In genomic region chr1:223738465-223739365, GRCh38 we compare ENCODE assay signal across 12 cellular contexts. TPM values are rescaled to one million over a fixed set of nuclear protein-coding genes. Genes with fewer than 3 reads are reported as not detected.
A peak's percentile ranks its signal among the peaks of the same experiment; 100 is the strongest.
DNase-seq lines count a peak whose midpoint lies in the region; ATAC-seq, FAIRE-seq and TF ChIP-seq lines count a peak whose summit lies in the region.
"Had no signal": no experiment of that assay in that cellular context is flagged by ENCODE, and none has a peak within 500 bp of the region (broad histone marks: within the 10 kb centered on the region; RNA-seq: fewer than 3 reads in every experiment).

No MANE protein-coding gene starts in this region.

- no peak for TF ChIP-seq POLR2A in suprapubic skin (IDR thresholded peaks at IDR 0.05)

- H3K9me3 Mint-ChIP-seq in activated CD4-positive, alpha-beta memory T cell treated with anti-CD3 and anti-CD28 coated beads for 36 hours, result no peaks in the 10 kb centered on the region

- peak overlapping the region; percentile 2 for H3K27ac ChIP-seq in suprapubic skin

- TF ChIP-seq CTCF in bronchial epithelial cell (IDR thresholded peaks at IDR 0.05; ENCODE audit: insufficient read depth, low read length, severe bottlenecking) (no peak), suprapubic skin (IDR thresholded peaks at IDR 0.05) (no peak)

- ATAC-seq in GM21723 (IDR thresholded peaks at IDR 0.05; ENCODE audit: unreplicated experiment), result no peak

- intact Hi-C loops in activated CD4-positive, alpha-beta memory T cell treated with anti-CD3 and anti-CD28 coated beads for 36 hours (cut with micrococcal nuclease), result no loop called here

- POLR2A ChIA-PET in activated CD4-positive, alpha-beta memory T cell treated with anti-CD3 and anti-CD28 coated beads for 36 hours (lab: Charles Lee), result no interaction called here

- H3K4me3 ChIP-seq in bronchial epithelial cell (ENCODE audit: low read depth, low read length) (no peak overlapping the region), suprapubic skin (no peak overlapping the region)

- no peak overlapping the region for H3K4me3 Mint-ChIP-seq in activated CD4-positive, alpha-beta memory T cell treated with anti-CD3 and anti-CD28 coated beads for 36 hours

- peaks cover 4% of the 10 kb centered on the region for H3K36me3 Mint-ChIP-seq in activated CD4-positive, alpha-beta memory T cell treated with anti-CD3 and anti-CD28 coated beads for 36 hours

- H3K27me3 Mint-ChIP-seq in activated CD4-positive, alpha-beta memory T cell treated with anti-CD3 and anti-CD28 coated beads for 36 hours, result no peaks in the 10 kb centered on the region

- WGBS in suprapubic skin, result 58% methylated on average over 14 of the region's 14 CpGs

- H3K27me3 ChIP-seq in bronchial epithelial cell (ENCODE audit: control insufficient read depth, insufficient read depth, low read length) (no peaks in the 10 kb centered on the region), suprapubic skin (no peaks in the 10 kb centered on the region)

- H3K4me1 Mint-ChIP-seq in activated CD4-positive, alpha-beta memory T cell treated with anti-CD3 and anti-CD28 coated beads for 36 hours (ENCODE audit: low read depth), result peaks cover 6% of the 10 kb centered on the region

- no peak overlapping the region for H3K27ac Mint-ChIP-seq in activated CD4-positive, alpha-beta memory T cell treated with anti-CD3 and anti-CD28 coated beads for 36 hours

- H3K36me3 ChIP-seq in bronchial epithelial cell (ENCODE audit: control insufficient read depth, insufficient read depth, low read length) (peaks cover 18% of the 10 kb centered on the region), suprapubic skin (no peaks in the 10 kb centered on the region)

- no peak for FAIRE-seq in bronchial epithelial cell (lab: Jason Lieb, UNC)

- peaks cover 43% of the 10 kb centered on the region for H3K4me1 ChIP-seq in suprapubic skin

- CTCF ChIA-PET in activated CD4-positive, alpha-beta memory T cell treated with anti-CD3 and anti-CD28 coated beads for 36 hours (lab: Charles Lee), result interaction anchor here (0.8 to 2.9 kb wide), 6 partner anchors 10 to 43 kb away, joined by 3 to 20 read pairs (median 4); no protein-coding TSS in a partner anchor

- H3K9me3 ChIP-seq in suprapubic skin, result no peaks in the 10 kb centered on the region

- DNase-seq in NCI-H146 treated with DMSO at 0.1 percent for 48 hours (lab: John Stamatoyannopoulos, UW; ENCODE audit: unreplicated experiment) (peak; percentile 69), bronchial epithelial cell (ENCODE audit: low read depth) (peak; percentile 61), left kidney (ENCODE audit: low read depth, low spot score) (peak; percentile 86), suprapubic skin (ENCODE audit: low spot score in 2 of 2) (no peak), ureter (ENCODE audit: low spot score) (no peak), globus pallidus (ENCODE audit: low spot score) (no peak)
- no peak for DNase-seq in activated CD4-positive, alpha-beta memory T cell treated with anti-CD3 and anti-CD28 coated beads for 36 hours
- DNase-seq: activated CD4-positive, alpha-beta T cell treated with anti-CD3 and anti-CD28 coated beads, Interleukin-2, amount 50 U/mL, for 48 hours; NCI-H1092 treated with DMSO at 0.1 percent for 48 hours; SHP77 treated with DMSO at 0.1 percent for 48 hours; stimulated activated naive CD4-positive, alpha-beta T cell had no signal

- no peak for TF ChIP-seq EP300 in suprapubic skin (IDR thresholded peaks at IDR 0.05)

RNA-seq across cellular contexts. Expression of gene CAPN2, which starts 26.4 kb away (rescaled TPM):
- total RNA-seq in bronchial epithelial cell, result 353 and 526 TPM in 2 replicates
- total RNA-seq in suprapubic skin, result 10 to 100 TPM; 33.6 to 87.6 (median 44.0) TPM
- total RNA-seq in ureter, result 151 TPM
- total RNA-seq in activated CD4-positive, alpha-beta memory T cell treated with anti-CD3 and anti-CD28 coated beads for 36 hours, result 10 to 100 TPM; 61.2 to 64.5 TPM

Comparison
In these comparisons a context has a peak if more than half of its experiments do, and no peak if none do; other contexts are left out.
1. DNase-seq: peak in NCI-H146 treated with DMSO at 0.1 percent for 48 hours (single experiment), bronchial epithelial cell (single experiment) and left kidney (single experiment); none in suprapubic skin (0 of 2), ureter (single experiment), activated CD4-positive, alpha-beta memory T cell treated with anti-CD3 and anti-CD28 coated beads for 36 hours (single experiment) and globus pallidus (single experiment).